In the genomic region with DNA sequence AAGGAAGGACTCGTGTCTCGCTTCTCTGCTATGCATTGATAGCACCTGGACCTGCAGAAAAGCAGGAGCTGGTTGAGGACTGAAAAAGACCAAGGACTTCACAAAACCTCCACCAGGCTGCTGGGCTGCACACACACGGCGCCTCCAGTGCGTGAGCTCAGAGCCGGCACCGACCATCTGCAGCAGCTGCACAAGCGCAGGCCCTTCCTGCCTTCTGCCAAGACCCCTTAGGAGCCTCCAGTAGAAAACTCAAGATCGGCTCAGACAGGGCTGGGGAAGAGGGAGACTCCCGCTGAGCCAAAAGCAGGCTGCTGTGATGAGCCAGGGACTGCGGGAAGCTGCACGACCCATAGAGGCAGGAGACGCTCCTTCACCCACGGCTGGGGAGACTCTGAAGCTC, we compare ENCODE assay signal across 15 cellular contexts.
DNase-seq lines count a peak whose midpoint lies in the region; ATAC-seq and TF ChIP-seq lines count a peak whose summit lies in the region.
"Had no signal": no experiment of that assay in that cellular context is flagged by ENCODE, and none has a peak within 500 bp of the region (broad histone marks: within the 10 kb centered on the region; RNA-seq: fewer than 3 reads in every experiment).

No MANE protein-coding gene starts in this region.

- H3K27me3 Mint-ChIP-seq in glutamatergic neuron (ENCODE audit: unreplicated experiment) = peaks cover 16% of the 10 kb centered on the region
- no peaks in the 10 kb centered on the region for H3K27me3 Mint-ChIP-seq in activated T-helper 2 cell treated with anti-CD3 and anti-CD28 coated beads, Interferon-gamma antibody, Interleukin-2, Interleukin-4, amounts not matched to agents 10 μg/mL and 5 μg/mL and 100 μg/mL, durations not matched to agents 14 hours and 24 hours and 36 hours (ENCODE audit: low read depth)
- H3K27me3 Mint-ChIP-seq: CD4-positive, CD25-positive, alpha-beta regulatory T cell had no signal

- no peaks in the 10 kb centered on the region for H3K36me3 ChIP-seq in left ventricle myocardium inferior
- H3K36me3 ChIP-seq: BLaER1 had no signal

- H3K27ac Mint-ChIP-seq in glutamatergic neuron (ENCODE audit: unreplicated experiment) = no peak overlapping the region
- H3K27ac Mint-ChIP-seq in activated T-helper 2 cell treated with anti-CD3 and anti-CD28 coated beads, Interferon-gamma antibody, Interleukin-2, Interleukin-4, amounts not matched to agents 10 μg/mL and 5 μg/mL and 100 μg/mL, durations not matched to agents 14 hours and 24 hours and 36 hours = no peak overlapping the region
- H3K27ac Mint-ChIP-seq: CD4-positive, CD25-positive, alpha-beta regulatory T cell had no signal

- ATAC-seq in Right ventricle myocardium inferior (no peak), GM21381 (IDR thresholded peaks at IDR 0.05; ENCODE audit: unreplicated experiment) (no peak)
- ATAC-seq: HCT116, HepG2 had no signal

- H3K36me3 Mint-ChIP-seq in glutamatergic neuron (ENCODE audit: unreplicated experiment) = no peaks in the 10 kb centered on the region
- no peaks in the 10 kb centered on the region for H3K36me3 Mint-ChIP-seq in activated T-helper 2 cell treated with anti-CD3 and anti-CD28 coated beads, Interferon-gamma antibody, Interleukin-2, Interleukin-4, amounts not matched to agents 10 μg/mL and 5 μg/mL and 100 μg/mL, durations not matched to agents 14 hours and 24 hours and 36 hours (ENCODE audit: low read depth)
- H3K36me3 Mint-ChIP-seq: CD4-positive, CD25-positive, alpha-beta regulatory T cell had no signal

- TF ChIP-seq CTCF in left ventricle myocardium inferior (IDR thresholded peaks at IDR 0.05; ENCODE audit: borderline replicate concordance) (no peak), glutamatergic neuron (IDR thresholded peaks at IDR 0.05; ENCODE audit: partially characterized antibody, unreplicated experiment) (no peak)

- H3K4me1 Mint-ChIP-seq in glutamatergic neuron (ENCODE audit: low read depth, unreplicated experiment) = peaks cover 19% of the 10 kb centered on the region
- H3K4me1 Mint-ChIP-seq in activated T-helper 2 cell treated with anti-CD3 and anti-CD28 coated beads, Interferon-gamma antibody, Interleukin-2, Interleukin-4, amounts not matched to agents 10 μg/mL and 5 μg/mL and 100 μg/mL, durations not matched to agents 14 hours and 24 hours and 36 hours (ENCODE audit: low read depth) = no peaks in the 10 kb centered on the region
- H3K4me1 Mint-ChIP-seq: CD4-positive, CD25-positive, alpha-beta regulatory T cell had no signal

- no peak overlapping the region for H3K4me3 ChIP-seq in left ventricle myocardium inferior
- H3K4me3 ChIP-seq: BLaER1 had no signal

- peaks cover 54% of the 10 kb centered on the region for H3K27me3 ChIP-seq in left ventricle myocardium inferior (ENCODE audit: low read depth)
- H3K27me3 ChIP-seq: BLaER1 had no signal

- no peaks in the 10 kb centered on the region for H3K9me3 ChIP-seq in left ventricle myocardium inferior (replicated peaks)
- H3K9me3 ChIP-seq: BLaER1 had no signal

- no peak overlapping the region for H3K4me3 Mint-ChIP-seq in glutamatergic neuron (ENCODE audit: unreplicated experiment)
- no peak overlapping the region for H3K4me3 Mint-ChIP-seq in activated T-helper 2 cell treated with anti-CD3 and anti-CD28 coated beads, Interferon-gamma antibody, Interleukin-2, Interleukin-4, amounts not matched to agents 10 μg/mL and 5 μg/mL and 100 μg/mL, durations not matched to agents 14 hours and 24 hours and 36 hours (ENCODE audit: low read depth)
- H3K4me3 Mint-ChIP-seq: CD4-positive, CD25-positive, alpha-beta regulatory T cell had no signal

- peaks cover 7% of the 10 kb centered on the region for H3K4me1 ChIP-seq in left ventricle myocardium inferior

- H3K27ac ChIP-seq in left ventricle myocardium inferior (replicated peaks) = no peak overlapping the region
- H3K27ac ChIP-seq: BLaER1 had no signal

- peaks cover 2% of the 10 kb centered on the region for H3K9me3 Mint-ChIP-seq in glutamatergic neuron (ENCODE audit: unreplicated experiment)
- H3K9me3 Mint-ChIP-seq in activated T-helper 2 cell treated with anti-CD3 and anti-CD28 coated beads, Interferon-gamma antibody, Interleukin-2, Interleukin-4, amounts not matched to agents 10 μg/mL and 5 μg/mL and 100 μg/mL, durations not matched to agents 14 hours and 24 hours and 36 hours = no peaks in the 10 kb centered on the region

- intact Hi-C loops in Right ventricle myocardium inferior (cut with DNase I) = no loop called here
- intact Hi-C loops in left ventricle myocardium inferior (cut with micrococcal nuclease) = no loop called here
- intact Hi-C loops in activated T-helper 2 cell treated with anti-CD3 and anti-CD28 coated beads, Interferon-gamma antibody, Interleukin-2, Interleukin-4, amounts not matched to agents 10 μg/mL and 5 μg/mL and 100 μg/mL, durations not matched to agents 14 hours and 24 hours and 36 hours (cut with micrococcal nuclease) = no loop called here

- DNase-seq in NCI-H2227 (lab: John Stamatoyannopoulos, UW; ENCODE audit: unreplicated experiment) (peak; percentile 4), NCI-H2227 treated with DMSO at 0.1 percent for 48 hours (lab: John Stamatoyannopoulos, UW) (no peak), Right ventricle myocardium inferior (ENCODE audit: missing footprints) (peak; percentile 50), left ventricle myocardium inferior (no peak), glutamatergic neuron (peak; percentile 45)
- DNase-seq in activated T-helper 2 cell treated with anti-CD3 and anti-CD28 coated beads, Interferon-gamma antibody, Interleukin-2, Interleukin-4, amounts not matched to agents 10 μg/mL and 5 μg/mL and 100 μg/mL, durations not matched to agents 14 hours and 24 hours and 36 hours (ENCODE audit: low spot score) = no peak
- DNase-seq: 8988T; AML-193; CD4-positive, CD25-positive, alpha-beta regulatory T cell; DMS53; GF-D8 had no signal

Comparison
In these comparisons a context has a peak if more than half of its experiments do, and no peak if none do; other contexts are left out.
1. DNase-seq: peak in NCI-H2227 (single experiment), Right ventricle myocardium inferior (single experiment) and glutamatergic neuron (single experiment); none in NCI-H2227 treated with DMSO at 0.1 percent for 48 hours (single experiment), left ventricle myocardium inferior (single experiment) and activated T-helper 2 cell treated with anti-CD3 and anti-CD28 coated beads, Interferon-gamma antibody, Interleukin-2, Interleukin-4, amounts not matched to agents 10 μg/mL and 5 μg/mL and 100 μg/mL, durations not matched to agents 14 hours and 24 hours and 36 hours (single experiment).